1 cellular context compared by ENCODE assay signal in genomic region chr15:66505430-66505811, GRCh38.
TF ChIP-seq lines count a peak whose summit lies in the region.

No MANE protein-coding gene starts in this region.

TF ChIP-seq in HCT116, 20 proteins besides CTCF, POLR2A, EP300 and RAD21 (continued from another document):
- TF ChIP-seq POLR2AphosphoS5 (IDR thresholded peaks at IDR 0.05; ENCODE audit: low read depth, low read length) (no peak), SIN3A (IDR thresholded peaks at IDR 0.05; ENCODE audit: low read depth) (no peak), TCF7L2 (IDR thresholded peaks at IDR 0.05; ENCODE audit: borderline replicate concordance, extremely low read depth, insufficient read depth, insufficient read length) (no peak), REST (IDR thresholded peaks at IDR 0.05; ENCODE audit: low read depth) (no peak), CBX3 (IDR thresholded peaks at IDR 0.05; ENCODE audit: low read depth) (no peak), CEBPB (IDR thresholded peaks at IDR 0.05; ENCODE audit: low read depth) (no peak), FOSL1 (IDR thresholded peaks at IDR 0.05; ENCODE audit: low read depth) (no peak), SP1 (IDR thresholded peaks at IDR 0.05; ENCODE audit: low read depth) (no peak), MAX (IDR thresholded peaks at IDR 0.05) (no peak), EGR1 (IDR thresholded peaks at IDR 0.05; ENCODE audit: low read depth) (no peak), ZFX (IDR thresholded peaks at IDR 0.05) (no peak), ELF1 (IDR thresholded peaks at IDR 0.05; ENCODE audit: borderline replicate concordance, low read depth) (no peak)
